9 cellular contexts compared by ENCODE assay signal in genomic region chr6:73580247-73581149, GRCh38. TPM values are rescaled to one million over a fixed set of nuclear protein-coding genes. Genes with fewer than 3 reads are reported as not detected.
DNase-seq lines count a peak whose midpoint lies in the region; ATAC-seq and TF ChIP-seq lines count a peak whose summit lies in the region.
"Had no signal": no experiment of that assay in that cellular context is flagged by ENCODE, and none has a peak within 500 bp of the region (broad histone marks: within the 10 kb centered on the region; RNA-seq: fewer than 3 reads in every experiment).

No MANE protein-coding gene starts in this region.

- 10 to 19% methylated on average over 21 of the region's 21 CpGs for WGBS in testis, 2 donors

- H3K9me3 ChIP-seq in osteoblast (ENCODE audit: low read depth, low read length): no peaks in the 10 kb centered on the region
- H3K9me3 ChIP-seq in testis: no peaks in the 10 kb centered on the region

- H3K27ac ChIP-seq in osteoblast (ENCODE audit: low read depth, low read length) (peak overlapping the region; percentile 100), testis (peak overlapping the region; percentile 77 to 96)
- H3K27ac ChIP-seq: BLaER1 had no signal

- peak overlapping the region; percentile 93 for H3K4me2 ChIP-seq in osteoblast (ENCODE audit: insufficient read depth, low read length)
- H3K4me2 ChIP-seq: BLaER1 had no signal

- DNase-seq in 8988T: peak; percentile 56
- peak; percentile 37 for DNase-seq in SIG-M5 (lab: John Stamatoyannopoulos, UW)
- DNase-seq in activated naive CD4-positive, alpha-beta T cell treated with Interleukin-2 at 50 U/mL for 16 hours: peak; percentile 84
- DNase-seq in glomerular visceral epithelial cell (ENCODE audit: extremely low spot score): peak; percentile 98
- peak; percentile 90 for DNase-seq in osteoblast (ENCODE audit: insufficient read length, low spot score, missing footprints)
- peak; percentile 77 for DNase-seq in testis

- peak overlapping the region; percentile 68 for H2AFZ ChIP-seq in osteoblast (ENCODE audit: low read length)

- H3K4me1 ChIP-seq in osteoblast (ENCODE audit: insufficient read depth, low read length) (peaks cover 30% of the 10 kb centered on the region), testis (peaks cover 29% of the 10 kb centered on the region)

- H3K79me2 ChIP-seq in osteoblast (ENCODE audit: insufficient read depth, low read length): no peaks in the 10 kb centered on the region

- TF ChIP-seq CTCF in osteoblast (IDR thresholded peaks at IDR 0.05; ENCODE audit: extremely low read depth, low read depth, low read length) (peak; percentile 54), testis (IDR thresholded peaks at IDR 0.05) (peak; percentile 19 to 30 (median 22))

- H3K4me3 ChIP-seq in osteoblast (ENCODE audit: insufficient read depth, low read length) (peak overlapping the region; percentile 56), testis (peak overlapping the region in 1 of 2 donors; percentile 37)
- H3K4me3 ChIP-seq: BLaER1 had no signal

- H3K36me3 ChIP-seq in osteoblast (ENCODE audit: insufficient read depth, low read length) (no peaks in the 10 kb centered on the region), testis (ENCODE audit: low read depth, missing control alignments) (no peaks in the 10 kb centered on the region)
- H3K36me3 ChIP-seq: BLaER1 had no signal

- H3K27me3 ChIP-seq in osteoblast (ENCODE audit: insufficient read depth, low read length) (no peaks in the 10 kb centered on the region), testis (no peaks in the 10 kb centered on the region)
- H3K27me3 ChIP-seq: BLaER1 had no signal

- no peak for TF ChIP-seq POLR2A in testis (IDR thresholded peaks at IDR 0.05)

- intact Hi-C loops in testis (cut with DNase I; ENCODE audit: low total_unique reads): loop anchor here (10.0 kb wide), 1 partner anchor 56 kb away; the partner anchor contains the start of gene EEF1A1

- no peaks in the 10 kb centered on the region for H4K20me1 ChIP-seq in osteoblast (ENCODE audit: insufficient read depth, low read length)
- H4K20me1 ChIP-seq: BLaER1 had no signal

- ATAC-seq in GM18873 (IDR thresholded peaks at IDR 0.05; ENCODE audit: low FRiP score, unreplicated experiment) (peak; percentile 73), HG03135 (IDR thresholded peaks at IDR 0.05; ENCODE audit: unreplicated experiment) (peak; percentile 77)

RNA-seq across cellular contexts. Expression of gene EEF1A1, which starts 59.7 kb away (rescaled TPM):
- total RNA-seq in osteoblast: 18,909 and 19,513 TPM in 2 replicates
- 1,000 to 10,000 TPM; 2,869 to 5,046 TPM for total RNA-seq in testis
- polyA plus RNA-seq in testis (ENCODE audit: insufficient read depth, low read depth, low replicate concordance): 5,086 TPM

Comparison
In these comparisons a context has a peak if more than half of its experiments do, and no peak if none do; other contexts are left out.
1. DNase-seq: peak in every context shown above with its lines; median percentile 98 in glomerular visceral epithelial cell; 90 in osteoblast; 84 in activated naive CD4-positive, alpha-beta T cell treated with Interleukin-2 at 50 U/mL for 16 hours; 77 in testis; 56 in 8988T; 37 in SIG-M5.